In genomic region chr3:113873293-113873692, GRCh38 we compare ENCODE assay signal across 1 cellular context.
TF ChIP-seq lines count a peak whose summit lies in the region.

No MANE protein-coding gene starts in this region.

TF ChIP-seq in liver, 16 proteins besides CTCF, POLR2A, EP300 and RAD21 (continued from another document):
- TF ChIP-seq ZBTB33 (IDR thresholded peaks at IDR 0.05), result no peak
- TF ChIP-seq FOXA1 (IDR thresholded peaks at IDR 0.05), result no peak
- no peak for TF ChIP-seq HNF4G (IDR thresholded peaks at IDR 0.05)
